ENCODE assay signal across 8 cellular contexts in genomic region chr6:27872634-27873028, GRCh38. TPM values are rescaled to one million over a fixed set of nuclear protein-coding genes. Genes with fewer than 3 reads are reported as not detected.
DNase-seq lines count a peak whose midpoint lies in the region; ATAC-seq and TF ChIP-seq lines count a peak whose summit lies in the region.

No MANE protein-coding gene starts in this region.

- no peaks in the 10 kb centered on the region for H3K9me3 ChIP-seq in HEK293 (ENCODE audit: control insufficient read depth, insufficient read depth, low read depth, low read length)
- no peaks in the 10 kb centered on the region for H3K9me3 ChIP-seq in skeletal muscle satellite cell (replicated peaks; ENCODE audit: low read length)

- H3K4me1 Mint-ChIP-seq in T-helper 1 cell treated with Interleukin-12 subunit alpha and Interleukin-12 subunit beta and Interleukin-4 antibody, amounts not matched to agents 30 μg/mL and 1 μg/mL, for 36 hours (ENCODE audit: low read depth) = peaks cover 45% of the 10 kb centered on the region

- POLR2A ChIA-PET in HEK293 (lab: Yijun Ruan, JAX) = interaction anchor here (0.7 to 4.9 kb wide), 18 partner anchors 8 to 1852 kb away, joined by 3 to 110 read pairs (median 8); partner anchors contain the start of gene ZSCAN16

- no peak for TF ChIP-seq CTCF in GM06990 (IDR thresholded peaks at IDR 0.05; ENCODE audit: insufficient read depth, low read length, poor library complexity, severe bottlenecking)
- TF ChIP-seq CTCF in HEK293 (tag by site-specific recombination; IDR thresholded peaks at IDR 0.05) = no peak
- no peak for TF ChIP-seq CTCF in foreskin keratinocyte (conservative IDR thresholded peaks at IDR 0.05)

- DNase-seq in GM06990 (ENCODE audit: extremely low read depth, insufficient read length) (peak; percentile 74), foreskin keratinocyte (no peak), midbrain (lab: John Stamatoyannopoulos, UW) (no peak)
- DNase-seq in stimulated activated CD4-positive, alpha-beta T cell treated with anti-CD3 and anti-CD28 coated beads, Interleukin-4, amount 100 ng/mL, for 4 hours = no peak
- no peak for DNase-seq in activated CD8-positive, alpha-beta memory T cell treated with anti-CD3 and anti-CD28 coated beads, Interleukin-2, amount 50 U/mL, for 48 hours

- peak overlapping the region; percentile 82 for H3K9ac ChIP-seq in skeletal muscle satellite cell (ENCODE audit: low read depth, low read length)

- H3K27me3 ChIP-seq in GM06990 (replicated peaks; ENCODE audit: control insufficient read depth, insufficient read depth, low read length) (no peaks in the 10 kb centered on the region), foreskin keratinocyte (no peaks in the 10 kb centered on the region), skeletal muscle satellite cell (ENCODE audit: control insufficient read depth, insufficient read depth, low read length) (no peaks in the 10 kb centered on the region)

- no peaks in the 10 kb centered on the region for H3K36me3 ChIP-seq in GM06990 (ENCODE audit: control insufficient read depth, insufficient read depth, low read length)
- H3K36me3 ChIP-seq in HEK293 (ENCODE audit: control insufficient read depth in 2 of 2, insufficient read depth in 1 of 2, low read length in 2 of 2) = no peaks in the 10 kb centered on the region
- no peaks in the 10 kb centered on the region for H3K36me3 ChIP-seq in skeletal muscle satellite cell (ENCODE audit: insufficient read depth, low read length)

- H3K27ac ChIP-seq in HEK293 (ENCODE audit: extremely low read depth, low read depth, low read length) = no peak overlapping the region
- peak overlapping the region; percentile 76 for H3K27ac ChIP-seq in foreskin keratinocyte

- no peaks in the 10 kb centered on the region for H3K9me3 Mint-ChIP-seq in T-helper 1 cell treated with Interleukin-12 subunit alpha and Interleukin-12 subunit beta and Interleukin-4 antibody, amounts not matched to agents 30 μg/mL and 1 μg/mL, for 36 hours

- H3K4me1 ChIP-seq in HEK293 (ENCODE audit: control insufficient read depth, insufficient read depth, low read length) (no peaks in the 10 kb centered on the region), foreskin keratinocyte (no peaks in the 10 kb centered on the region), skeletal muscle satellite cell (ENCODE audit: control insufficient read depth, insufficient read depth, low read length) (peaks cover 20% of the 10 kb centered on the region)

- peaks cover 6% of the 10 kb centered on the region for H3K27me3 Mint-ChIP-seq in T-helper 1 cell treated with Interleukin-12 subunit alpha and Interleukin-12 subunit beta and Interleukin-4 antibody, amounts not matched to agents 30 μg/mL and 1 μg/mL, for 36 hours (ENCODE audit: low read depth)

- H3K4me3 ChIP-seq in GM06990 (replicated peaks; ENCODE audit: low read depth, low read length) = peak overlapping the region; percentile 47
- H3K4me3 ChIP-seq in HEK293 (ENCODE audit: low read depth, low read length) = peak overlapping the region; percentile 21
- H3K4me3 ChIP-seq in skeletal muscle satellite cell (ENCODE audit: low read length) = peak overlapping the region; percentile 76

- no peak for ATAC-seq in foreskin keratinocyte

- H3K27ac Mint-ChIP-seq in T-helper 1 cell treated with Interleukin-12 subunit alpha and Interleukin-12 subunit beta and Interleukin-4 antibody, amounts not matched to agents 30 μg/mL and 1 μg/mL, for 36 hours = peak overlapping the region; percentile 97

- H3K4me2 ChIP-seq in skeletal muscle satellite cell (ENCODE audit: low read length) = peak overlapping the region; percentile 95

- no peaks in the 10 kb centered on the region for H3K36me3 Mint-ChIP-seq in T-helper 1 cell treated with Interleukin-12 subunit alpha and Interleukin-12 subunit beta and Interleukin-4 antibody, amounts not matched to agents 30 μg/mL and 1 μg/mL, for 36 hours (ENCODE audit: low read depth)

- CTCF ChIA-PET in HEK293 (lab: Yijun Ruan, JAX) = interaction anchor here (0.6 to 1.4 kb wide), 5 partner anchors 11 to 745 kb away, joined by 3 to 7 read pairs (median 4); a partner anchor contains a TSS

- H3K4me3 Mint-ChIP-seq in T-helper 1 cell treated with Interleukin-12 subunit alpha and Interleukin-12 subunit beta and Interleukin-4 antibody, amounts not matched to agents 30 μg/mL and 1 μg/mL, for 36 hours = peak overlapping the region; percentile 91

TF ChIP-seq in HEK293, 187 proteins besides CTCF, POLR2A, EP300 and RAD21:
- TF ChIP-seq ZNF530 (tag by site-specific recombination; IDR thresholded peaks at IDR 0.05; ENCODE audit: low read depth) (no peak), MZF1 (tag by site-specific recombination; IDR thresholded peaks at IDR 0.05; ENCODE audit: borderline replicate concordance) (no peak), ZNF174 (tag by site-specific recombination; IDR thresholded peaks at IDR 0.05) (no peak), ZNF621 (tag by site-specific recombination; IDR thresholded peaks at IDR 0.05) (no peak), ZNF76 (tag by site-specific recombination; IDR thresholded peaks at IDR 0.05; ENCODE audit: borderline replicate concordance, low read depth) (no peak), ZNF155 (tag by site-specific recombination; IDR thresholded peaks at IDR 0.05) (no peak), ZNF366 (tag by site-specific recombination; conservative IDR thresholded peaks at IDR 0.05) (no peak), ZNF433 (tag by site-specific recombination; IDR thresholded peaks at IDR 0.05; ENCODE audit: low read depth) (no peak), BCL11B (tag by site-specific recombination; IDR thresholded peaks at IDR 0.05; ENCODE audit: low read depth) (no peak), ZNF518A (tag by site-specific recombination; conservative IDR thresholded peaks at IDR 0.05; ENCODE audit: low read depth) (no peak), ELK4 (IDR thresholded peaks at IDR 0.05; ENCODE audit: borderline replicate concordance, low read depth, low read length) (no peak), ZNF146 (tag by site-specific recombination; IDR thresholded peaks at IDR 0.05) (no peak), ZNF341 (tag by site-specific recombination; IDR thresholded peaks at IDR 0.05; ENCODE audit: low read depth) (no peak), ZNF658 (tag by site-specific recombination; IDR thresholded peaks at IDR 0.05) (no peak), ZNF404 (tag by site-specific recombination; IDR thresholded peaks at IDR 0.05) (no peak), ZNF16 (tag by site-specific recombination; IDR thresholded peaks at IDR 0.05; ENCODE audit: low read depth) (no peak), ZBTB48 (tag by site-specific recombination; IDR thresholded peaks at IDR 0.05) (no peak), SETDB1 (IDR thresholded peaks at IDR 0.05; ENCODE audit: insufficient read length, low read length) (no peak), ZBTB8A (tag by site-specific recombination; IDR thresholded peaks at IDR 0.05) (no peak), ZNF302 (tag by site-specific recombination; IDR thresholded peaks at IDR 0.05; ENCODE audit: low read depth) (no peak)

RNA-seq across cellular contexts. Expression of gene OR2B2, which starts 39.6 kb away (rescaled TPM):
- total RNA-seq in foreskin keratinocyte = not detected in 2 replicates
- not detected in 2 replicates for polyA plus RNA-seq in foreskin keratinocyte
- total RNA-seq in skeletal muscle satellite cell (2012; rRNA removed) = not detected in 2 replicates

Comparison
In these comparisons a context has a peak if more than half of its experiments do, and no peak if none do; other contexts are left out.
1. H3K4me3 ChIP-seq: peak in every context shown above with its lines; median percentile 76 in skeletal muscle satellite cell; 47 in GM06990; 21 in HEK293.